Comparison of ENCODE assay signal across 1 cellular context in genomic region chr20:43459022-43459942, GRCh38.
TF ChIP-seq lines count a peak whose summit lies in the region.

No MANE protein-coding gene starts in this region.

TF ChIP-seq in HepG2, 621 proteins besides CTCF, POLR2A, EP300 and RAD21 (continues in another document):
- TF ChIP-seq GABPB1 (CRISPR knock-in tag; IDR thresholded peaks at IDR 0.05) (peak; percentile 50; the same call in 1 of the 2 replicates), SETDB1 (CRISPR knock-in tag; IDR thresholded peaks at IDR 0.05; ENCODE audit: borderline replicate concordance) (no peak), MLX (CRISPR knock-in tag; IDR thresholded peaks at IDR 0.05) (peak; percentile 39; the same call in 1 of the 2 replicates), RBM39 (IDR thresholded peaks at IDR 0.05; ENCODE audit: low read depth, low read length, poor library complexity, severe bottlenecking) (no peak), CREB1 (IDR thresholded peaks at IDR 0.05) (peak; percentile 72), CREB1 (CRISPR knock-in tag; IDR thresholded peaks at IDR 0.05) (peak; percentile 66), RXRA (CRISPR knock-in tag; IDR thresholded peaks at IDR 0.05) (peak; percentile 59; the same call in 1 of the 2 replicates), NFYB (CRISPR knock-in tag; IDR thresholded peaks at IDR 0.05) (0 out of 2 replicates have a peak, but pooled peaks have one; percentile 21), ZNF629 (CRISPR knock-in tag; conservative IDR thresholded peaks at IDR 0.05) (no peak), HINFP (CRISPR knock-in tag; IDR thresholded peaks at IDR 0.05; ENCODE audit: low read depth) (0 out of 2 replicates have a peak, but pooled peaks have one; percentile 34), ZHX1 (CRISPR knock-in tag; IDR thresholded peaks at IDR 0.05; ENCODE audit: low read depth) (0 out of 2 replicates have a peak, but pooled peaks have one; percentile 27), HNF4A (CRISPR knock-in tag; IDR thresholded peaks at IDR 0.05) (peak; percentile 14; the same call in 1 of the 2 replicates), KDM2A (CRISPR knock-in tag; IDR thresholded peaks at IDR 0.05; ENCODE audit: borderline replicate concordance, low read depth) (peak; percentile 22; the same call in 1 of the 2 replicates), ZNF644 (CRISPR knock-in tag; IDR thresholded peaks at IDR 0.05; ENCODE audit: low read depth) (0 out of 2 replicates have a peak, but pooled peaks have one; percentile 26), ZNF33A (CRISPR knock-in tag; IDR thresholded peaks at IDR 0.05; ENCODE audit: borderline replicate concordance) (no peak), ZNF563 (CRISPR knock-in tag; IDR thresholded peaks at IDR 0.05) (no peak), NFYC (CRISPR knock-in tag; IDR thresholded peaks at IDR 0.05) (peak; percentile 23; the same call in 1 of the 2 replicates), ZNF780A (CRISPR knock-in tag; IDR thresholded peaks at IDR 0.05) (0 out of 2 replicates have a peak, but pooled peaks have one; percentile 30), ETV5 (CRISPR knock-in tag; IDR thresholded peaks at IDR 0.05; ENCODE audit: borderline replicate concordance) (peak; percentile 86), ZFX (CRISPR knock-in tag; IDR thresholded peaks at IDR 0.05; ENCODE audit: low read depth) (0 out of 2 replicates have a peak, but pooled peaks have one; percentile 10), GATAD1 (CRISPR knock-in tag; IDR thresholded peaks at IDR 0.05) (0 out of 2 replicates have a peak, but pooled peaks have one; percentile 30), TARDBP (CRISPR knock-in tag; IDR thresholded peaks at IDR 0.05) (peak; percentile 46; the same call in 1 of the 2 replicates), HOMEZ (CRISPR knock-in tag; IDR thresholded peaks at IDR 0.05; ENCODE audit: low read depth) (peak; percentile 65), E2F1 (CRISPR knock-in tag; IDR thresholded peaks at IDR 0.05) (no peak), GMEB2 (CRISPR knock-in tag; IDR thresholded peaks at IDR 0.05; ENCODE audit: low read depth) (0 out of 2 replicates have a peak, but pooled peaks have one; percentile 16), SMARCC2 (IDR thresholded peaks at IDR 0.05) (no peak), RBFOX2 (IDR thresholded peaks at IDR 0.05; ENCODE audit: low read depth, low read length) (peak; percentile 21; the same call in 1 of the 2 replicates), ZNF101 (CRISPR knock-in tag; IDR thresholded peaks at IDR 0.05; ENCODE audit: borderline replicate concordance, low read depth) (no peak), NR2C2 (CRISPR knock-in tag; IDR thresholded peaks at IDR 0.05; ENCODE audit: borderline replicate concordance) (peak; percentile 98), ELF1 (CRISPR knock-in tag; IDR thresholded peaks at IDR 0.05) (peak; percentile 56; the same call in 1 of the 2 replicates), BATF2 (CRISPR knock-in tag; IDR thresholded peaks at IDR 0.05) (0 out of 2 replicates have a peak, but pooled peaks have one; percentile 50), KAT2B (IDR thresholded peaks at IDR 0.05; ENCODE audit: borderline replicate concordance, low read depth, low read length) (no peak), HDAC2 (CRISPR knock-in tag; IDR thresholded peaks at IDR 0.05) (0 out of 2 replicates have a peak, but pooled peaks have one; percentile 46), ARID5B (CRISPR knock-in tag; IDR thresholded peaks at IDR 0.05) (peak; percentile 19; the same call in 1 of the 2 replicates), GATAD2A (CRISPR knock-in tag; IDR thresholded peaks at IDR 0.05) (peak; percentile 31; the same call in 1 of the 2 replicates), ZBTB20 (CRISPR knock-in tag; IDR thresholded peaks at IDR 0.05; ENCODE audit: borderline replicate concordance, low read depth) (peak; percentile 99), NCOR1 (IDR thresholded peaks at IDR 0.05; ENCODE audit: borderline replicate concordance, low read length) (0 out of 2 replicates have a peak, but pooled peaks have one; percentile 3), HOXA3 (CRISPR knock-in tag; IDR thresholded peaks at IDR 0.05) (peak; percentile 68; the same call in 1 of the 2 replicates), AHR (CRISPR knock-in tag; IDR thresholded peaks at IDR 0.05) (peak; percentile 83; the same call in 1 of the 2 replicates), SSRP1 (CRISPR knock-in tag; IDR thresholded peaks at IDR 0.05) (peak; percentile 85; the same call in 1 of the 2 replicates), HDAC1 (CRISPR knock-in tag; IDR thresholded peaks at IDR 0.05) (peak; percentile 54; the same call in 1 of the 2 replicates), KMT2A (CRISPR knock-in tag; IDR thresholded peaks at IDR 0.05) (no peak), MBD4 (IDR thresholded peaks at IDR 0.05; ENCODE audit: borderline replicate concordance, low read length) (peak; percentile 77), ZNF580 (CRISPR knock-in tag; IDR thresholded peaks at IDR 0.05; ENCODE audit: borderline replicate concordance, low read depth) (peak; percentile 63; the same call in 1 of the 2 replicates), ERF (CRISPR knock-in tag; IDR thresholded peaks at IDR 0.05) (no peak), ZBTB37 (CRISPR knock-in tag; IDR thresholded peaks at IDR 0.05) (no peak)
